8 cellular contexts compared by ENCODE assay signal in genomic region chr18:63422087-63422861, GRCh38. TPM values are rescaled to one million over a fixed set of nuclear protein-coding genes. Genes with fewer than 3 reads are reported as not detected.
DNase-seq lines count a peak whose midpoint lies in the region; ATAC-seq and TF ChIP-seq lines count a peak whose summit lies in the region.

TSS of gene VPS4B (minus strand) at chr18:63422476. CDS start at chr18:63422259, 217 bp downstream.

- DNase-seq in AML-193 (lab: John Stamatoyannopoulos, UW) (peak; percentile 95 to 98), NCI-H510A (lab: John Stamatoyannopoulos, UW) (peak; percentile 98), cerebellum (ENCODE audit: low spot score) (peak; percentile 99), islet precursor cell (peak; percentile 100)
- peak; percentile 100 for DNase-seq in activated CD4-positive, alpha-beta T cell treated with anti-CD3 and anti-CD28 coated beads for 1 hour
- peak; percentile 98 to 99 (median 99) for DNase-seq in stimulated activated CD4-positive, alpha-beta T cell treated with anti-CD3 and anti-CD28 coated beads, Interleukin-12 subunit alpha, Interleukin-12 subunit beta, amount 100 ng/mL, for 48 hours (ENCODE audit: low read depth in 2 of 3, low spot score in 1 of 3)

- ATAC-seq in HG03432 (IDR thresholded peaks at IDR 0.05; ENCODE audit: unreplicated experiment), result peak; percentile 90

- TF ChIP-seq POLR2A in GM19099 (IDR thresholded peaks at IDR 0.05; ENCODE audit: extremely low read depth, insufficient read length, low read depth), result peak; percentile 91

RNA-seq across cellular contexts. Expression of gene VPS4B, which starts in this region (rescaled TPM):
- 28.0 TPM for total RNA-seq in cerebellum

Comparison
In these comparisons a context has a peak if more than half of its experiments do, and no peak if none do; other contexts are left out.
1. Peak in every context shown above with its lines: DNase-seq and ATAC-seq.